8 cellular contexts compared by ENCODE assay signal in the genomic region with DNA sequence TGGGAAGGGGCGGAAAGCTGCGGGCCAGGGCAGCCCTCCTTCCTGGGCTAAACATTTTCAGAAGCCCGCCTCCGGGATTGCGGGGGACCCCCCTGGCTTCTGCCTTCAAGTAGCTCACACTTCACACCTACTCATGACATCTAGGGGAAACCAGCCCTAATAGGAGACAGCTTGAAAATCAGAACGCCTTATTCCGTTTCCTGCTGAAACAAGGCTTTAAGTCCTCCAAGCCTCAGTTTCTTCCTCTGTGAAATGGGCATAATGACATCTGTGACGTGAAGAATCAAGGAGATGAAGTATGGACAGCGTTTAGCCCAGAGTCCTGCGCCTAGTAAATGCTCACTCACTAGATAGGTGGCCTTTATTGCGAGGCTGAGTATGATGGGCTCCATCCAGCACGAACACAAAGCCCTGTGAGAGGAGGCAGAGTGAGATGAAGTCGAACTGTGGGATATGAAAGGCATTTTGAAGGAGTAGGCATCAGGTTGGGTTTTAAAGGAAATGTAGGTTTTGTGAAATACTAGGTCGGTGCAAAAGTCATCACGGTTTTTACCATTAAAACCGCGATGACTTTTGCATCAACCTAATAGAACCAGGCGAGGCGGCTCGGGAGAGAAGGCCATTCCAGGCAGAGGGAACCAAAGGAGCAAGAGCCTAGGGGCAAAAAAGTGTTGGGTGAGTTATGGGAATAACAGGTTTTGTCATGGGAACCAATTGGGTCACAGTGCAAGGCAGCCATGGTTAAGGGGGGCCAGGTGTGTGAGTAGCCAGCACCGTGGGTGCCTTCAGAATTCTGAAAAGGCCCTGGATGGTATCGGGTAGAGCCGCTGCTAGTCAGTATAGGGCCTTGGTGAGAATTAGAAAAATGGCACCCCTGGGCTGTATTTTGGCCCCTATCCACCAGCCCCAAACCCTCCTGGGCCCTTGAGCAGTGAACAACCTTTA. TPM values are rescaled to one million over a fixed set of nuclear protein-coding genes. Genes with fewer than 3 reads are reported as not detected.
DNase-seq lines count a peak whose midpoint lies in the region; TF ChIP-seq lines count a peak whose summit lies in the region.

No MANE protein-coding gene starts in this region.

- H3K4me3 ChIP-seq in fibroblast of the aortic adventitia (ENCODE audit: low read depth, low read length) (peak overlapping the region; percentile 72), skeletal muscle cell (ENCODE audit: low read depth, low read length) (peak overlapping the region; percentile 100)

- in situ Hi-C loops in GM13976 (cut with MboI; ENCODE audit: low sequenced_read_pairs, unreplicated experiment) = no loop called here

- CTCF ChIA-PET in RWPE1 (lab: Yijun Ruan, JAX) = interaction anchor here (0.6 to 1.3 kb wide), 3 partner anchors 32 to 701 kb away, joined by 3 to 4 read pairs (median 3); no protein-coding TSS in a partner anchor

- POLR2A ChIA-PET in RWPE1 (lab: Yijun Ruan, JAX; ENCODE audit: low non-redundant PET) = interaction anchor here (0.5 to 1.1 kb wide), 7 partner anchors 8 to 472 kb away, joined by 3 to 6 read pairs (median 4); partner anchors contain the start of gene REXO4

- H3K27ac ChIP-seq in RWPE1 = peak overlapping the region; percentile 89

- TF ChIP-seq CTCF in RWPE1 (conservative IDR thresholded peaks at IDR 0.05; ENCODE audit: low read depth) = no peak
- no peak for TF ChIP-seq CTCF in fibroblast of the aortic adventitia (IDR thresholded peaks at IDR 0.05; ENCODE audit: insufficient read depth, low read length)
- no peak for TF ChIP-seq CTCF in GM13976 (IDR thresholded peaks at IDR 0.05; ENCODE audit: borderline replicate concordance, control extremely low read depth, extremely low read depth, insufficient read depth, missing control alignments)

- DNase-seq in GM19238 (ENCODE audit: insufficient read length, low spot score) (peak; percentile 6), RWPE1 (ENCODE audit: low spot score) (no peak), fibroblast of the aortic adventitia (ENCODE audit: low read depth) (no peak), skeletal muscle cell (ENCODE audit: low read depth) (no peak), GM13976 (ENCODE audit: low spot score) (no peak), midbrain (lab: John Stamatoyannopoulos, UW) (no peak), amygdala (lab: John Stamatoyannopoulos, UW) (no peak)
- no peak for DNase-seq in activated CD4-positive, CD25-positive, alpha-beta regulatory T cell treated with anti-CD3 and anti-CD28 coated beads, Interleukin-2, amount 50 U/mL, for 72 hours

RNA-seq across cellular contexts. Expression of gene TSC1, which starts 1.0 kb away (rescaled TPM):
- 56.0 and 70.7 TPM in 2 replicates for total RNA-seq in fibroblast of the aortic adventitia (ENCODE audit: low replicate concordance)

RNA-seq across cellular contexts. Expression of gene GFI1B, which starts 33.0 kb away (rescaled TPM):
- not detected in 2 replicates for total RNA-seq in fibroblast of the aortic adventitia (ENCODE audit: low replicate concordance)
